ENCODE assay signal across 20 cellular contexts in the genomic region with DNA sequence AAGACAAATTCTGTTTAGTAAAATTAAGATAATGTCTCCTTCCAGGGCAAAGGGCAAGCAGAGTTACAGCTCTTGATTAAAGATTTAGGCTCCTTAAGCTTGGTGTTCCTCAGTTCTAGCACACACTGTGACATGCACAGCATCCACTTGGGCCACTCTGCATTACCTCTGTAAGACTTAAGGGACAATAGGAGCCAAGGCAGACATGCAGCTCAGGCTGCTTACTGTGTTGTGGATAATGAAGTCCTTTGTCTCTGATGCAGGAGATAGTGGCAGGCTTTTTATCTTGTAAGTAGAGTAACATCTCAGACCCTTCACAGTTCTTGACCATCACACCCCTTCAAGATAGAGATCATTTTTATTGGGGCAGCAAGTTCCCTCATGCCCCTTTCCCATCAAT.
"Had no signal": no experiment of that assay in that cellular context is flagged by ENCODE, and none has a peak within 500 bp of the region (broad histone marks: within the 10 kb centered on the region; RNA-seq: fewer than 3 reads in every experiment).

No MANE protein-coding gene starts in this region.

- DNase-seq: cortex of kidney; dorsolateral prefrontal cortex; effector CD8-positive, alpha-beta T cell; gastrocnemius medialis; heart right ventricle; hypothalamus; islet precursor cell; mammary epithelial cell; mucosa of descending colon; naive thymus-derived CD8-positive, alpha-beta T cell; sigmoid colon; stimulated activated CD4-positive, alpha-beta T cell treated with anti-CD3 and anti-CD28 coated beads, Interleukin-2, amount 100 ng/mL, for 24 hours; stimulated activated CD4-positive, alpha-beta T cell treated with anti-CD3 and anti-CD28 coated beads, Interleukin-4, amount 100 ng/mL, for 4 hours; stimulated activated naive CD4-positive, alpha-beta T cell; thyroid gland had no signal

- H3K9me3 ChIP-seq: gastrocnemius medialis, heart right ventricle, mucosa of descending colon, right atrium auricular region, sigmoid colon, thyroid gland had no signal

- H3K27me3 ChIP-seq: gastrocnemius medialis, right atrium auricular region, thyroid gland had no signal

- H3K4me3 ChIP-seq: dorsolateral prefrontal cortex, gastrocnemius medialis, heart right ventricle, mucosa of descending colon, right atrium auricular region, sigmoid colon, skin epidermis, thyroid gland had no signal

- FAIRE-seq: urothelium cell line had no signal

- ATAC-seq: esophagus mucosa; gastrocnemius medialis; heart right ventricle; left lobe of liver; naive thymus-derived CD8-positive, alpha-beta T cell had no signal

- H3K27ac ChIP-seq: dorsolateral prefrontal cortex, heart right ventricle, right atrium auricular region, sigmoid colon, skin epidermis, thyroid gland had no signal

- H3K4me1 ChIP-seq: heart right ventricle, right atrium auricular region, sigmoid colon, thyroid gland had no signal

- H3K36me3 ChIP-seq: gastrocnemius medialis, heart right ventricle, right atrium auricular region, sigmoid colon, thyroid gland had no signal
